1 cellular context compared by ENCODE assay signal in the genomic region with DNA sequence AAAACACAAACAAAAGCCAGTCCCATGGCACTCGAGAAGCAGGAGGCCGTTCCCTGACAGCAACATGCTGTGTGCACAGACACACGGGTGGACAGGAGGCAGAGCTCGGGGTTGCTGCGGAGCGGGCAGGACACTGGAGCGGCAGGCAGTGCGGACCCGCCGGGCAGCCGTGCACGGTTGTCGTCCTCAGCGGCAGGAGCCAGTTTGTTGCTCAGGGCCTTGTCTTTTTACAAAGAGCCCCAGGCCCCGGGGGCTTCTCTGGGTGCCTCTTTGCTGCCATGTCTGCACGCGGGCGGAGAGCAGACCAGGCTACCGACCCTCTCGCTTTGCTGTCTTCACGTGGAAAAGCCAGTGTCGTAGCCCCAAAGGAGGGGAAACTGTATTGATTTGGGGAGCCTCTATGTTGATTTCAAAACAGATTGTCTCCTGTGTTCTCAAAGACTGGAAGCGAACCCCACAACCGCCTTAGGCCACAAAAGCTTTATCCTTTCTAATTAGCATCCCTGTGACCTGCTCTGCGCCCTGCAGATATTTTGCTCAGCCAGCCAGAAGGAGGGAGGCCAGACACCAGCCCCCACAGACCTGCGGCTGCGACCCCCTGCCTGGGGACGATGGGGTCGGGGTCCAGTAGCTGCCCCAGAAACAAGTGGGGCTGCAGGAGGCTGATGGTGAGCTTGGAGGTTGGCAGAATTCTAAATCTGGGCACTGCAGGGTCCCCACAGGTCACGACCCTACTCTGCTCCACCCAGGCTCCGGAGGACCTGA.
TF ChIP-seq lines count a peak whose summit lies in the region.

No MANE protein-coding gene starts in this region.

TF ChIP-seq in HepG2, 621 proteins besides CTCF, POLR2A, EP300 and RAD21 (continued from another document and continues in another):
- TF ChIP-seq ZIK1 (CRISPR knock-in tag; IDR thresholded peaks at IDR 0.05; ENCODE audit: borderline replicate concordance, low read depth) (no peak; the same call in 1 of the 2 replicates), ZNF468 (CRISPR knock-in tag; IDR thresholded peaks at IDR 0.05) (no peak), KLF16 (CRISPR knock-in tag; IDR thresholded peaks at IDR 0.05) (no peak), BORCS8-MEF2B (CRISPR knock-in tag; IDR thresholded peaks at IDR 0.05) (no peak), ZNF703 (CRISPR knock-in tag; IDR thresholded peaks at IDR 0.05; ENCODE audit: borderline replicate concordance) (0 out of 2 replicates have a peak, but pooled peaks have one; percentile 36), GTF3A (CRISPR knock-in tag; conservative IDR thresholded peaks at IDR 0.05) (no peak), ZSCAN31 (CRISPR knock-in tag; IDR thresholded peaks at IDR 0.05; ENCODE audit: low read depth) (no peak), ZNF180 (CRISPR knock-in tag; IDR thresholded peaks at IDR 0.05; ENCODE audit: borderline replicate concordance, low read depth) (no peak), KMT2B (CRISPR knock-in tag; IDR thresholded peaks at IDR 0.05) (no peak), ATF7 (IDR thresholded peaks at IDR 0.05) (no peak), ATF7 (CRISPR knock-in tag; IDR thresholded peaks at IDR 0.05) (no peak), XRCC5 (optimal IDR thresholded peaks at IDR 0.05; ENCODE audit: low read length) (no peak), SMYD3 (CRISPR knock-in tag; IDR thresholded peaks at IDR 0.05) (no peak), NR2F2 (IDR thresholded peaks at IDR 0.05; ENCODE audit: borderline replicate concordance, low read depth) (no peak), PHF21A (CRISPR knock-in tag; IDR thresholded peaks at IDR 0.05) (no peak), CENPT (CRISPR knock-in tag; IDR thresholded peaks at IDR 0.05; ENCODE audit: low read depth) (no peak), RNF2 (conservative IDR thresholded peaks at IDR 0.05; ENCODE audit: low read depth) (no peak), SKI (IDR thresholded peaks at IDR 0.05; ENCODE audit: partially characterized antibody) (no peak), SNAPC2 (CRISPR knock-in tag; IDR thresholded peaks at IDR 0.05) (no peak), RFXAP (CRISPR knock-in tag; IDR thresholded peaks at IDR 0.05; ENCODE audit: borderline replicate concordance) (no peak), CBX5 (CRISPR knock-in tag; IDR thresholded peaks at IDR 0.05; ENCODE audit: borderline replicate concordance) (no peak), ZNF335 (CRISPR knock-in tag; IDR thresholded peaks at IDR 0.05) (no peak), NFE2 (CRISPR knock-in tag; IDR thresholded peaks at IDR 0.05) (no peak), NFE2L1 (CRISPR knock-in tag; IDR thresholded peaks at IDR 0.05; ENCODE audit: borderline replicate concordance) (no peak; the same call in 1 of the 2 replicates)
- TF ChIP-seq, protein P1, sequence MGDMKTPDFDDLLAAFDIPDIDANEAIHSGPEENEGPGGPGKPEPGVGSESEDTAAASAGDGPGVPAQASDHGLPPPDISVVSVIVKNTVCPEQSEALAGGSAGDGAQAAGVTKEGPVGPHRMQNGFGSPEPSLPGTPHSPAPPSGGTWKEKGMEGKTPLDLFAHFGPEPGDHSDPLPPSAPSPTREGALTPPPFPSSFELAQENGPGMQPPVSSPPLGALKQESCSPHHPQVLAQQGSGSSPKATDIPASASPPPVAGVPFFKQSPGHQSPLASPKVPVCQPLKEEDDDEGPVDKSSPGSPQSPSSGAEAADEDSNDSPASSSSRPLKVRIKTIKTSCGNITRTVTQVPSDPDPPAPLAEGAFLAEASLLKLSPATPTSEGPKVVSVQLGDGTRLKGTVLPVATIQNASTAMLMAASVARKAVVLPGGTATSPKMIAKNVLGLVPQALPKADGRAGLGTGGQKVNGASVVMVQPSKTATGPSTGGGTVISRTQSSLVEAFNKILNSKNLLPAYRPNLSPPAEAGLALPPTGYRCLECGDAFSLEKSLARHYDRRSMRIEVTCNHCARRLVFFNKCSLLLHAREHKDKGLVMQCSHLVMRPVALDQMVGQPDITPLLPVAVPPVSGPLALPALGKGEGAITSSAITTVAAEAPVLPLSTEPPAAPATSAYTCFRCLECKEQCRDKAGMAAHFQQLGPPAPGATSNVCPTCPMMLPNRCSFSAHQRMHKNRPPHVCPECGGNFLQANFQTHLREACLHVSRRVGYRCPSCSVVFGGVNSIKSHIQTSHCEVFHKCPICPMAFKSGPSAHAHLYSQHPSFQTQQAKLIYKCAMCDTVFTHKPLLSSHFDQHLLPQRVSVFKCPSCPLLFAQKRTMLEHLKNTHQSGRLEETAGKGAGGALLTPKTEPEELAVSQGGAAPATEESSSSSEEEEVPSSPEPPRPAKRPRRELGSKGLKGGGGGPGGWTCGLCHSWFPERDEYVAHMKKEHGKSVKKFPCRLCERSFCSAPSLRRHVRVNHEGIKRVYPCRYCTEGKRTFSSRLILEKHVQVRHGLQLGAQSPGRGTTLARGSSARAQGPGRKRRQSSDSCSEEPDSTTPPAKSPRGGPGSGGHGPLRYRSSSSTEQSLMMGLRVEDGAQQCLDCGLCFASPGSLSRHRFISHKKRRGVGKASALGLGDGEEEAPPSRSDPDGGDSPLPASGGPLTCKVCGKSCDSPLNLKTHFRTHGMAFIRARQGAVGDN (CRISPR knock-in tag; IDR thresholded peaks at IDR 0.05): peak; percentile 86; the same call in 1 of the 2 replicates
- TF ChIP-seq, protein P2, sequence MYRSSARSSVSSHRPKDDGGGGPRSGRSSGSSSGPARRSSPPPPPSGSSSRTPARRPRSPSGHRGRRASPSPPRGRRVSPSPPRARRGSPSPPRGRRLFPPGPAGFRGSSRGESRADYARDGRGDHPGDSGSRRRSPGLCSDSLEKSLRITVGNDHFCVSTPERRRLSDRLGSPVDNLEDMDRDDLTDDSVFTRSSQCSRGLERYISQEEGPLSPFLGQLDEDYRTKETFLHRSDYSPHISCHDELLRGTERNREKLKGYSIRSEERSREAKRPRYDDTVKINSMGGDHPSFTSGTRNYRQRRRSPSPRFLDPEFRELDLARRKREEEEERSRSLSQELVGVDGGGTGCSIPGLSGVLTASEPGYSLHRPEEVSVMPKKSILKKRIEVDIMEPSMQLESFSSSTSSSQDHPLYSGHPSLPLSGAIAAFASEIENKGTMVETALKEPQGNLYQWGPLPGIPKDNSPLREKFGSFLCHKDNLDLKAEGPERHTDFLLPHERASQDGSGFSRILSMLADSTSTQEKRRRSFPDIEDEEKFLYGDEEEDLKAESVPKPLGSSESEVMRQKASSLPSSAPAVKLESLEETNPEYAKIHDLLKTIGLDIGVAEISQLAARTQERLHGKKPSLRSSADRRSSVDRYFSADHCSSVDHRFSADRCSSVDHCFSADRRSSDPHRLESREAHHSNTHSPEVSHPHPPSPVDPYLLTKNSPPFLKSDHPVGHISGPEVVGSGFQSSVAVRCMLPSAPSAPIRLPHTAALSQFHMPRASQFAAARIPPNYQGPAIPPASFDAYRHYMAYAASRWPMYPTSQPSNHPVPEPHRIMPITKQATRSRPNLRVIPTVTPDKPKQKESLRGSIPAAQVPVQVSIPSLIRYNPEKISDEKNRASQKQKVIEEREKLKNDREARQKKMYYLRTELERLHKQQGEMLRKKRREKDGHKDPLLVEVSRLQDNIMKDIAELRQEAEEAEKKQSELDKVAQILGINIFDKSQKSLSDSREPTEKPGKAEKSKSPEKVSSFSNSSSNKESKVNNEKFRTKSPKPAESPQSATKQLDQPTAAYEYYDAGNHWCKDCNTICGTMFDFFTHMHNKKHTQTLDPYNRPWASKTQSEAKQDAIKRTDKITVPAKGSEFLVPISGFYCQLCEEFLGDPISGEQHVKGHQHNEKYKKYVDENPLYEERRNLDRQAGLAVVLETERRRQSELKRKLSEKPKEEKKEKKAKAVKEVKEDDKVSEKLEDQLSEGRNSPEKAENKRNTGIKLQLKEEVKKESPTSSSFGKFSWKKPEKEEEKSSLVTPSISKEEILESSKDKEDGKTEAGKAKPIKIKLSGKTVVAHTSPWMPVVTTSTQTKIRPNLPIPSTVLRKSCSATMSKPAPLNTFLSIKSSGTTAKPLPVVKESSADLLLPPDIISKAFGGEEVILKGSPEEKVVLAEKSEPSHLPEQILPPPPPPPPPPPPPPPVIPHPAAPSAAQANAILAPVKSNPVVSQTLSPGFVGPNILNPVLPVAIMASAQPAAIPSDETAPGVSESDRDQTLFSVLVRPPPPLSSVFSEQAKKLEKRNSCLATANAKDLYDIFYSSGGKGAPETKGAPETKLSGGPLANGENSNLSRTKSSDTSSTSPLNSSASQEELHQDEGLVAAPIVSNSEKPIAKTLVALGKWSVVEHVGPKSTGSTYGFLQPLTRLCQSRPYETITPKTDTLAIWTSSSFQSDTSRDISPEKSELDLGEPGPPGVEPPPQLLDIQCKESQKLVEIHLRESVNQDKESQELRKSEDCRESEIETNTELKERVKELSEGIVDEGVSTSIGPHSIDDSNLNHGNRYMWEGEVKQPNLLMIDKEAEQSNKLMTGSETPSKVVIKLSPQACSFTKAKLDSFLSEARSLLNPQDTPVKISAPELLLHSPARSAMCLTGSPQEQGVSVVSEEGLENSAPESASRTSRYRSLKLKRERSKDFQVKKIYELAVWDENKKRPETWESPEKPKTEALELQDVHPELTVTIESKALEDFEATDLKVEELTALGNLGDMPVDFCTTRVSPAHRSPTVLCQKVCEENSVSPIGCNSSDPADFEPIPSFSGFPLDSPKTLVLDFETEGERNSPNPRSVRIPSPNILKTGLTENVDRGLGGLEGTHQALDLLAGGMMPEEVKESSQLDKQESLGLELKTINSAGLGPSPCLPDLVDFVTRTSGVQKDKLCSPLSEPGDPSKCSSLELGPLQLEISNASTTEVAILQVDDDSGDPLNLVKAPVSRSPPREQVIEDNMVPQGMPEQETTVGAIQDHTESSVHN (CRISPR knock-in tag; IDR thresholded peaks at IDR 0.05): no peak
- TF ChIP-seq, protein P3, sequence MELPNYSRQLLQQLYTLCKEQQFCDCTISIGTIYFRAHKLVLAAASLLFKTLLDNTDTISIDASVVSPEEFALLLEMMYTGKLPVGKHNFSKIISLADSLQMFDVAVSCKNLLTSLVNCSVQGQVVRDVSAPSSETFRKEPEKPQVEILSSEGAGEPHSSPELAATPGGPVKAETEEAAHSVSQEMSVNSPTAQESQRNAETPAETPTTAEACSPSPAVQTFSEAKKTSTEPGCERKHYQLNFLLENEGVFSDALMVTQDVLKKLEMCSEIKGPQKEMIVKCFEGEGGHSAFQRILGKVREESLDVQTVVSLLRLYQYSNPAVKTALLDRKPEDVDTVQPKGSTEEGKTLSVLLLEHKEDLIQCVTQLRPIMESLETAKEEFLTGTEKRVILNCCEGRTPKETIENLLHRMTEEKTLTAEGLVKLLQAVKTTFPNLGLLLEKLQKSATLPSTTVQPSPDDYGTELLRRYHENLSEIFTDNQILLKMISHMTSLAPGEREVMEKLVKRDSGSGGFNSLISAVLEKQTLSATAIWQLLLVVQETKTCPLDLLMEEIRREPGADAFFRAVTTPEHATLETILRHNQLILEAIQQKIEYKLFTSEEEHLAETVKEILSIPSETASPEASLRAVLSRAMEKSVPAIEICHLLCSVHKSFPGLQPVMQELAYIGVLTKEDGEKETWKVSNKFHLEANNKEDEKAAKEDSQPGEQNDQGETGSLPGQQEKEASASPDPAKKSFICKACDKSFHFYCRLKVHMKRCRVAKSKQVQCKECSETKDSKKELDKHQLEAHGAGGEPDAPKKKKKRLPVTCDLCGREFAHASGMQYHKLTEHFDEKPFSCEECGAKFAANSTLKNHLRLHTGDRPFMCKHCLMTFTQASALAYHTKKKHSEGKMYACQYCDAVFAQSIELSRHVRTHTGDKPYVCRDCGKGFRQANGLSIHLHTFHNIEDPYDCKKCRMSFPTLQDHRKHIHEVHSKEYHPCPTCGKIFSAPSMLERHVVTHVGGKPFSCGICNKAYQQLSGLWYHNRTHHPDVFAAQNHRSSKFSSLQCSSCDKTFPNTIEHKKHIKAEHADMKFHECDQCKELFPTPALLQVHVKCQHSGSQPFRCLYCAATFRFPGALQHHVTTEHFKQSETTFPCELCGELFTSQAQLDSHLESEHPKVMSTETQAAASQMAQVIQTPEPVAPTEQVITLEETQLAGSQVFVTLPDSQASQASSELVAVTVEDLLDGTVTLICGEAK (IDR thresholded peaks at IDR 0.05): no peak
- TF ChIP-seq, protein P3 (CRISPR knock-in tag; IDR thresholded peaks at IDR 0.05): 0 out of 2 replicates have a peak, but pooled peaks have one; percentile 2
- TF ChIP-seq, protein P4, sequence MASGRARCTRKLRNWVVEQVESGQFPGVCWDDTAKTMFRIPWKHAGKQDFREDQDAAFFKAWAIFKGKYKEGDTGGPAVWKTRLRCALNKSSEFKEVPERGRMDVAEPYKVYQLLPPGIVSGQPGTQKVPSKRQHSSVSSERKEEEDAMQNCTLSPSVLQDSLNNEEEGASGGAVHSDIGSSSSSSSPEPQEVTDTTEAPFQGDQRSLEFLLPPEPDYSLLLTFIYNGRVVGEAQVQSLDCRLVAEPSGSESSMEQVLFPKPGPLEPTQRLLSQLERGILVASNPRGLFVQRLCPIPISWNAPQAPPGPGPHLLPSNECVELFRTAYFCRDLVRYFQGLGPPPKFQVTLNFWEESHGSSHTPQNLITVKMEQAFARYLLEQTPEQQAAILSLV (CRISPR knock-in tag; IDR thresholded peaks at IDR 0.05; ENCODE audit: borderline replicate concordance): no peak; the same call in 1 of the 2 replicates
- TF ChIP-seq, protein P5, sequence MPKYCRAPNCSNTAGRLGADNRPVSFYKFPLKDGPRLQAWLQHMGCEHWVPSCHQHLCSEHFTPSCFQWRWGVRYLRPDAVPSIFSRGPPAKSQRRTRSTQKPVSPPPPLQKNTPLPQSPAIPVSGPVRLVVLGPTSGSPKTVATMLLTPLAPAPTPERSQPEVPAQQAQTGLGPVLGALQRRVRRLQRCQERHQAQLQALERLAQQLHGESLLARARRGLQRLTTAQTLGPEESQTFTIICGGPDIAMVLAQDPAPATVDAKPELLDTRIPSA (CRISPR knock-in tag; IDR thresholded peaks at IDR 0.05; ENCODE audit: borderline replicate concordance): no peak
